In the genomic region with DNA sequence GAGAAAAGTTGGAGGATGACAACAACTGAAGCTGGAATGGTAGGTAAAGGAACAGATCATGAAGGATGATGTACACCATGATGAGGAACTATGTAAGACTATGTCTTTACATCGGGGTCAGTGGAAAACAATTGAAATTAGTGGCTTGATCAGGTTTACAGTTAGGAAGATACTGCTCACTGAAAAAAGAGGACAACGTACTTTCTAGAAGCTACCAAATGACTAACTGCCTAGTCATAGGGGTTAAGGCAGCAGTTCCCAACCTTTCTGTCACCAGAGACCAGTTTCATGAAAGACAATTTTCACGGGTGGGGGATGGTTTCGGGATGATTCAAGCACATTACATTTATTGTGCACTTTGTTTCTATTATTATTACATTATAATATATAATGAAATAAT, we compare ENCODE assay signal across 18 cellular contexts.
DNase-seq lines count a peak whose midpoint lies in the region; ATAC-seq and TF ChIP-seq lines count a peak whose summit lies in the region.
"Had no signal": no experiment of that assay in that cellular context is flagged by ENCODE, and none has a peak within 500 bp of the region (broad histone marks: within the 10 kb centered on the region; RNA-seq: fewer than 3 reads in every experiment).

No MANE protein-coding gene starts in this region.

- no peaks in the 10 kb centered on the region for H3F3A ChIP-seq in PC-3 (ENCODE audit: low read length, unreplicated experiment)

- no peaks in the 10 kb centered on the region for H3K9me3 ChIP-seq in PC-3 (ENCODE audit: low read length)
- H3K9me3 ChIP-seq in left ventricle myocardium inferior (replicated peaks) = no peaks in the 10 kb centered on the region
- H3K9me3 ChIP-seq: BE2C, HAP-1 had no signal

- DNase-seq in activated naive CD8-positive, alpha-beta T cell treated with anti-CD3 and anti-CD28 coated beads for 36 hours = no peak
- DNase-seq in PC-3 (peak; percentile 4), fibroblast of mammary gland (ENCODE audit: low read depth) (peak; percentile 20), GM03348 (ENCODE audit: low spot score) (no peak), left ventricle myocardium inferior (no peak)
- no peak for DNase-seq in activated T-helper 2 cell treated with anti-CD3 and anti-CD28 coated beads, Interferon-gamma antibody, Interleukin-2, Interleukin-4, amounts not matched to agents 10 μg/mL and 5 μg/mL and 100 μg/mL, durations not matched to agents 14 hours and 24 hours and 36 hours (ENCODE audit: low spot score)
- DNase-seq: ACHN; BE2C; C1 segment of cervical spinal cord; CD4-positive, CD25-positive, alpha-beta regulatory T cell; CD8-positive, alpha-beta memory T cell; COR-L47; GF-D8 had no signal

- H3K27ac Mint-ChIP-seq in activated naive CD8-positive, alpha-beta T cell = peak overlapping the region; percentile 7
- H3K27ac Mint-ChIP-seq in activated naive CD8-positive, alpha-beta T cell treated with anti-CD3 and anti-CD28 coated beads for 36 hours = no peak overlapping the region
- no peak overlapping the region for H3K27ac Mint-ChIP-seq in activated T-helper 2 cell treated with anti-CD3 and anti-CD28 coated beads, Interferon-gamma antibody, Interleukin-2, Interleukin-4, amounts not matched to agents 10 μg/mL and 5 μg/mL and 100 μg/mL, durations not matched to agents 14 hours and 24 hours and 36 hours
- H3K27ac Mint-ChIP-seq: CD8-positive, alpha-beta memory T cell; IgD-negative memory B cell had no signal

- no peaks in the 10 kb centered on the region for H3K9me3 Mint-ChIP-seq in activated naive CD8-positive, alpha-beta T cell (ENCODE audit: low read depth)
- no peaks in the 10 kb centered on the region for H3K9me3 Mint-ChIP-seq in activated naive CD8-positive, alpha-beta T cell treated with anti-CD3 and anti-CD28 coated beads for 36 hours
- H3K9me3 Mint-ChIP-seq in activated T-helper 2 cell treated with anti-CD3 and anti-CD28 coated beads, Interferon-gamma antibody, Interleukin-2, Interleukin-4, amounts not matched to agents 10 μg/mL and 5 μg/mL and 100 μg/mL, durations not matched to agents 14 hours and 24 hours and 36 hours = no peaks in the 10 kb centered on the region
- H3K9me3 Mint-ChIP-seq: CD4-positive, CD25-positive, alpha-beta regulatory T cell; CD8-positive, alpha-beta memory T cell; IgD-negative memory B cell had no signal

- POLR2A ChIA-PET in PC-3 (lab: Charles Lee; ENCODE audit: unreplicated experiment) = no interaction called here

- no peak for ATAC-seq in PC-3
- ATAC-seq: GM12878, HepG2 had no signal

- no peaks in the 10 kb centered on the region for H3K36me3 Mint-ChIP-seq in activated naive CD8-positive, alpha-beta T cell
- H3K36me3 Mint-ChIP-seq in activated naive CD8-positive, alpha-beta T cell treated with anti-CD3 and anti-CD28 coated beads for 36 hours = no peaks in the 10 kb centered on the region
- H3K36me3 Mint-ChIP-seq in activated T-helper 2 cell treated with anti-CD3 and anti-CD28 coated beads, Interferon-gamma antibody, Interleukin-2, Interleukin-4, amounts not matched to agents 10 μg/mL and 5 μg/mL and 100 μg/mL, durations not matched to agents 14 hours and 24 hours and 36 hours (ENCODE audit: low read depth) = no peaks in the 10 kb centered on the region
- H3K36me3 Mint-ChIP-seq: CD4-positive, CD25-positive, alpha-beta regulatory T cell; IgD-negative memory B cell had no signal

- H3K4me3 ChIP-seq in PC-3 (ENCODE audit: low read length) (no peak overlapping the region), fibroblast of mammary gland (ENCODE audit: control insufficient read depth, low read depth, low read length) (no peak overlapping the region), left ventricle myocardium inferior (no peak overlapping the region)
- H3K4me3 ChIP-seq: GM12878, HAP-1 had no signal

- H3K27me3 ChIP-seq in PC-3 (ENCODE audit: low read length) (no peaks in the 10 kb centered on the region), left ventricle myocardium inferior (ENCODE audit: low read depth) (no peaks in the 10 kb centered on the region)
- H3K27me3 ChIP-seq: BE2C had no signal

- H4K20me1 ChIP-seq in PC-3 (ENCODE audit: low read length) = no peaks in the 10 kb centered on the region

- H3K27ac ChIP-seq in PC-3 (ENCODE audit: low read length) (no peak overlapping the region), left ventricle myocardium inferior (replicated peaks) (no peak overlapping the region)

- no peaks in the 10 kb centered on the region for H3K79me2 ChIP-seq in PC-3 (ENCODE audit: low read length)

- no peaks in the 10 kb centered on the region for H3K9me2 ChIP-seq in PC-3 (replicated peaks; ENCODE audit: low read length)

- TF ChIP-seq CTCF in PC-3 (conservative IDR thresholded peaks at IDR 0.05; ENCODE audit: low read depth, low read length) (no peak), fibroblast of mammary gland (conservative IDR thresholded peaks at IDR 0.05; ENCODE audit: control insufficient read depth, insufficient read depth, low read depth, low read length) (no peak), left ventricle myocardium inferior (IDR thresholded peaks at IDR 0.05; ENCODE audit: borderline replicate concordance) (no peak)

- no TSS peak for BruUV-seq in PC-3 (replicated peaks; lab: Mats Ljungman, UMichigan)

- H2AFZ ChIP-seq in PC-3 (ENCODE audit: low read length) = no peak overlapping the region

- H3K27me3 Mint-ChIP-seq in activated naive CD8-positive, alpha-beta T cell = peaks cover 6% of the 10 kb centered on the region
- H3K27me3 Mint-ChIP-seq in activated naive CD8-positive, alpha-beta T cell treated with anti-CD3 and anti-CD28 coated beads for 36 hours = peaks cover 12% of the 10 kb centered on the region
- peaks cover 32% of the 10 kb centered on the region for H3K27me3 Mint-ChIP-seq in activated T-helper 2 cell treated with anti-CD3 and anti-CD28 coated beads, Interferon-gamma antibody, Interleukin-2, Interleukin-4, amounts not matched to agents 10 μg/mL and 5 μg/mL and 100 μg/mL, durations not matched to agents 14 hours and 24 hours and 36 hours (ENCODE audit: low read depth)

- H3K36me3 ChIP-seq in PC-3 (ENCODE audit: low read depth, low read length) (no peaks in the 10 kb centered on the region), left ventricle myocardium inferior (no peaks in the 10 kb centered on the region)
- H3K36me3 ChIP-seq: BE2C, HAP-1 had no signal

- H3K4me1 Mint-ChIP-seq in activated naive CD8-positive, alpha-beta T cell (ENCODE audit: low read depth) = peaks cover 8% of the 10 kb centered on the region
- peaks cover 13% of the 10 kb centered on the region for H3K4me1 Mint-ChIP-seq in activated naive CD8-positive, alpha-beta T cell treated with anti-CD3 and anti-CD28 coated beads for 36 hours
- H3K4me1 Mint-ChIP-seq in activated T-helper 2 cell treated with anti-CD3 and anti-CD28 coated beads, Interferon-gamma antibody, Interleukin-2, Interleukin-4, amounts not matched to agents 10 μg/mL and 5 μg/mL and 100 μg/mL, durations not matched to agents 14 hours and 24 hours and 36 hours (ENCODE audit: low read depth) = peaks cover 8% of the 10 kb centered on the region
- H3K4me1 Mint-ChIP-seq: CD4-positive, CD25-positive, alpha-beta regulatory T cell had no signal

- H3K4me3 Mint-ChIP-seq in activated naive CD8-positive, alpha-beta T cell = no peak overlapping the region
- H3K4me3 Mint-ChIP-seq in activated naive CD8-positive, alpha-beta T cell treated with anti-CD3 and anti-CD28 coated beads for 36 hours = no peak overlapping the region
- H3K4me3 Mint-ChIP-seq in activated T-helper 2 cell treated with anti-CD3 and anti-CD28 coated beads, Interferon-gamma antibody, Interleukin-2, Interleukin-4, amounts not matched to agents 10 μg/mL and 5 μg/mL and 100 μg/mL, durations not matched to agents 14 hours and 24 hours and 36 hours (ENCODE audit: low read depth) = no peak overlapping the region
- H3K4me3 Mint-ChIP-seq: CD4-positive, CD25-positive, alpha-beta regulatory T cell; CD8-positive, alpha-beta memory T cell; IgD-negative memory B cell had no signal

- no peak overlapping the region for H3K9ac ChIP-seq in PC-3 (ENCODE audit: low read length)

- H3K4me1 ChIP-seq in PC-3 (ENCODE audit: insufficient read depth, low read length) = peaks cover 20% of the 10 kb centered on the region
- no peaks in the 10 kb centered on the region for H3K4me1 ChIP-seq in left ventricle myocardium inferior
- H3K4me1 ChIP-seq: BE2C, HAP-1 had no signal

- CTCF ChIA-PET in PC-3 (lab: Charles Lee) = interaction anchor here (0.5 kb wide), 1 partner anchor 92 kb away, joined by 6 read pairs; no protein-coding TSS in a partner anchor

- intact Hi-C loops in PC-3 (cut with micrococcal nuclease) (no loop called here), left ventricle myocardium inferior (cut with micrococcal nuclease) (no loop called here)
- intact Hi-C loops in activated T-helper 2 cell treated with anti-CD3 and anti-CD28 coated beads, Interferon-gamma antibody, Interleukin-2, Interleukin-4, amounts not matched to agents 10 μg/mL and 5 μg/mL and 100 μg/mL, durations not matched to agents 14 hours and 24 hours and 36 hours (cut with micrococcal nuclease) = no loop called here

- no peak overlapping the region for H3K4me2 ChIP-seq in PC-3 (ENCODE audit: low read length)

Comparison
In these comparisons a context has a peak if more than half of its experiments do, and no peak if none do; other contexts are left out.
1. DNase-seq: peak in PC-3 (single experiment) and fibroblast of mammary gland (single experiment); none in activated naive CD8-positive, alpha-beta T cell treated with anti-CD3 and anti-CD28 coated beads for 36 hours (single experiment), GM03348 (single experiment), left ventricle myocardium inferior (single experiment) and activated T-helper 2 cell treated with anti-CD3 and anti-CD28 coated beads, Interferon-gamma antibody, Interleukin-2, Interleukin-4, amounts not matched to agents 10 μg/mL and 5 μg/mL and 100 μg/mL, durations not matched to agents 14 hours and 24 hours and 36 hours (single experiment).